Comparison of ENCODE assay signal across 8 cellular contexts in the genomic region with DNA sequence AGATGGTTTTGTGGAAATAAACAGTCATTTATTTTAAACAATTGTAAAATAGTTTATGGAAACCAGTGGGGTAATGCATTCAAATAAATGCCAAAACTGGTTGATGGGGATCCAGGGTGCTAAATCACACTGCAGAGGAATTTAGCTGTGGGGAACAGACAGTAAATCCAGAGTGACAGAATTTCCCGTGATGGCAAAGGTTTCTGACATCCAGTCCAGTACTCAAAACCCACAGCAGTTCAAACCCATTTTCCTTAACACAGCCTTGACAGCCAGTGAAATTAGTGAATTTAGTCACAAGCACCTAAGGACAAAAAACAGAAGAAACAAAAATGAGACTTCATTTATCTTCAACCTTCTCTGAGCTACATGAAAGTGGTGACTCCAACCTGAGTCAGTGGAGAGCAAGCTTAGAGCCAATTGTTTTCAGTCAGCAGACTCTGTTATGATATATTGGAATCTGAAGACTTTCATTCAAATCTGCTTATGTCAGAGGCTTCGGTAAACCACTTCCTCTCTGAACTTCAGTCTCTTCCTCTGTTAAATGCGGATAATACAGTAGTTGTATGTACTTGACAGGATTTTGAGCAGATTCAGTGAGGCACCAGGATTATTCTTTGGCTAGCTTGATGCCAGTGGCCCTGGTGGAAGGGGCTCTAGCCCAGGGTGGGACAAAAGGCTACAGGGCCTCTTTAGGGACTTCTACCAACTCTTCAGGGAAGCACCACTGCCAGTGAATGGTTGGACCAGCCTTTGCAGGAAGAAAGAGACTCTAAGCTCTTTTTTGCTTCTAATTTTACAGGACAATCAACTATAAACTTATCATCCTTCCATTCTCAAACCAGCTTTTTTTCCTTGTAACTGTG.
DNase-seq lines count a peak whose midpoint lies in the region; ATAC-seq, FAIRE-seq and TF ChIP-seq lines count a peak whose summit lies in the region.

No MANE protein-coding gene starts in this region.

- peaks cover 17% of the 10 kb centered on the region for H3K79me2 ChIP-seq in osteoblast (ENCODE audit: insufficient read depth, low read length)

- peaks cover 6% of the 10 kb centered on the region for H3K36me3 ChIP-seq in osteoblast (ENCODE audit: insufficient read depth, low read length)

- ATAC-seq in HG02885 (IDR thresholded peaks at IDR 0.05; ENCODE audit: poor library complexity, unreplicated experiment) (no peak), GM21367 (IDR thresholded peaks at IDR 0.05; ENCODE audit: unreplicated experiment) (no peak), GM19395 (IDR thresholded peaks at IDR 0.05; ENCODE audit: unreplicated experiment) (no peak)

- peak overlapping the region; percentile 83 for H3K4me2 ChIP-seq in osteoblast (ENCODE audit: insufficient read depth, low read length)

- no peaks in the 10 kb centered on the region for H3K27me3 ChIP-seq in osteoblast (ENCODE audit: insufficient read depth, low read length)

- DNase-seq in GM12891 (ENCODE audit: insufficient read length, low spot score) (no peak), RCC 7860 (ENCODE audit: low spot score) (peak; percentile 97), osteoblast (ENCODE audit: insufficient read length, low spot score, missing footprints) (peak; percentile 77), iPS-NIHi7 (ENCODE audit: extremely low spot score) (no peak)
- DNase-seq in central memory CD4-positive, alpha-beta T cell: peak; percentile 66

- H2AFZ ChIP-seq in osteoblast (ENCODE audit: low read length): peak overlapping the region; percentile 28

- H3K9me3 ChIP-seq in osteoblast (ENCODE audit: low read depth, low read length): no peaks in the 10 kb centered on the region

- peaks cover 31% of the 10 kb centered on the region for H3K4me1 ChIP-seq in osteoblast (ENCODE audit: insufficient read depth, low read length)

- TF ChIP-seq CTCF in osteoblast (IDR thresholded peaks at IDR 0.05; ENCODE audit: extremely low read depth, low read depth, low read length): no peak

- no peak for TF ChIP-seq POLR2A in GM12891 (IDR thresholded peaks at IDR 0.05; ENCODE audit: low read depth, low read length)

- FAIRE-seq in GM12891 (lab: Jason Lieb, UNC) (no peak), RCC 7860 (lab: Jason Lieb, UNC) (peak; percentile 98)

- no peaks in the 10 kb centered on the region for H4K20me1 ChIP-seq in osteoblast (ENCODE audit: insufficient read depth, low read length)

- peak overlapping the region; percentile 97 for H3K27ac ChIP-seq in osteoblast (ENCODE audit: low read depth, low read length)

- peak overlapping the region; percentile 52 for H3K4me3 ChIP-seq in osteoblast (ENCODE audit: insufficient read depth, low read length)

TF ChIP-seq in GM12891, 5 proteins besides CTCF, POLR2A, EP300 and RAD21:
- TF ChIP-seq SPI1 (IDR thresholded peaks at IDR 0.05; ENCODE audit: low read depth, low read length) (peak; percentile 84), TAF1 (IDR thresholded peaks at IDR 0.05; ENCODE audit: low read depth, low read length) (no peak)

Comparison
In these comparisons a context has a peak if more than half of its experiments do, and no peak if none do; other contexts are left out.
1. DNase-seq: peak in RCC 7860 (single experiment), central memory CD4-positive, alpha-beta T cell (single experiment) and osteoblast (single experiment); none in GM12891 (single experiment) and iPS-NIHi7 (single experiment).